In the genomic region with DNA sequence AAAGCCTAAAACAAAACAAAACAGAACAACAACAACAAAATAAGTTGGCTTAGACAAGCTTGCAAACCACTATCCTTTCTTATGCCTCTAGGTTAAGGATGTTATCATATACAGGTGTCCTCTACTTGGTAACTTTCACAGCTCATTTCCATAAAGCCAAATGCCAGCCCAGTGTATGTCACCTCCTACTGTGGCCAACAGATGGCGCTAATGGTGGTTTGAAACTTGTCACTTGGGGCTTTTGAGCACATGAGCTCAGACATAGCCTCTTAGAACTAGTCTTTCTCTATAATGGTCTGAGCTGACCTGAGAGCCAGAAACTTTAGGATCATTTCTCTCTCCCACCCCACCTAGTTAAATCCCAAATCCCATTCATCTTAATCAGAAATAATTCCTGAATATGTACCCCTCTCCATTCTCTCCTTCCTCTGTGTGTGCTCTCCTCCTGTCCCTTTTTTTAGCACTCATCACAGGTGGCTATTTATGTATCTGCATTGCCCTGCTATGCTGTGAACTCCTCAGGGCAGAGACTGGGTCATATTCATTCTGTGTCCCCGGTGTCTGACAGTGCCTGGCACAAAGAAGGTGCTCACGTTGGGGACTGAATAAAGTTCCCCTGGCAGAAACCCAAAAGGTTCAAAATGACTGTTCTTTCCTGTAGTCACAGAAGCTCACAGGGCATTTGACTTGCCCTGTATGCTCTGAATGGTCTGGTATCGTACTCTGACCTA, we compare ENCODE assay signal across 8 cellular contexts.
DNase-seq lines count a peak whose midpoint lies in the region; ATAC-seq and TF ChIP-seq lines count a peak whose summit lies in the region.

No MANE protein-coding gene starts in this region.

- no peaks in the 10 kb centered on the region for H3K36me3 ChIP-seq in OCI-LY1 (ENCODE audit: insufficient read depth, low read length)

- DNase-seq in G401 (ENCODE audit: low spot score) (peak; percentile 52), HPDE6-E6E7 (ENCODE audit: extremely low spot score) (peak; percentile 4), globus pallidus (ENCODE audit: low spot score) (peak; percentile 46), posterior cingulate gyrus (peak in 8 of 10 donors; percentile 12 to 83 (median 48)), NCI-H187 treated with DMSO at 0.1 percent for 48 hours (lab: John Stamatoyannopoulos, UW) (no peak)
- DNase-seq in activated T-cell treated with anti-CD3 and anti-CD28 coated beads, Interleukin-2, amount 50 U/mL, for 48 hours, result peak; percentile 68 to 71

- in situ Hi-C loops in G401 (cut with HindIII; ENCODE audit: low sequenced_read_pairs), result no loop called here

- H2AFZ ChIP-seq in OCI-LY1 (ENCODE audit: low read length), result no peak overlapping the region

- no peaks in the 10 kb centered on the region for H3F3A ChIP-seq in OCI-LY1 (ENCODE audit: insufficient read depth, low read length)

- peak; percentile 86 for TF ChIP-seq CTCF in OCI-LY1 (IDR thresholded peaks at IDR 0.05; ENCODE audit: low read length)

- H3K79me2 ChIP-seq in OCI-LY1 (ENCODE audit: insufficient read depth, low read length), result no peaks in the 10 kb centered on the region

- no peak overlapping the region for H3K4me2 ChIP-seq in OCI-LY1 (ENCODE audit: low read length)

- H3K27ac ChIP-seq in OCI-LY1 (ENCODE audit: low read depth, low read length, poor library complexity, severe bottlenecking), result no peak overlapping the region

- no peaks in the 10 kb centered on the region for H3K9me3 ChIP-seq in OCI-LY1 (ENCODE audit: low read length)

- H3K27me3 ChIP-seq in OCI-LY1 (ENCODE audit: insufficient read depth, low read length), result no peaks in the 10 kb centered on the region

- peaks cover 7% of the 10 kb centered on the region for H3K4me1 ChIP-seq in OCI-LY1 (ENCODE audit: insufficient read depth, low read length, severe bottlenecking)

- intact Hi-C loops in posterior cingulate gyrus (cut with DNase I), result no loop called here

- no peaks in the 10 kb centered on the region for H3K9me2 ChIP-seq in OCI-LY1 (ENCODE audit: low read depth, low read length)

- H3K9ac ChIP-seq in OCI-LY1 (ENCODE audit: low read length), result no peak overlapping the region

- ATAC-seq in GM21515 (IDR thresholded peaks at IDR 0.05; ENCODE audit: unreplicated experiment), result peak; percentile 98

- H3K4me3 ChIP-seq in OCI-LY1 (ENCODE audit: low read depth, low read length, poor library complexity, severe bottlenecking), result no peak overlapping the region

- no peaks in the 10 kb centered on the region for H4K20me1 ChIP-seq in OCI-LY1 (ENCODE audit: insufficient read depth, low read length)
